In the genomic region with DNA sequence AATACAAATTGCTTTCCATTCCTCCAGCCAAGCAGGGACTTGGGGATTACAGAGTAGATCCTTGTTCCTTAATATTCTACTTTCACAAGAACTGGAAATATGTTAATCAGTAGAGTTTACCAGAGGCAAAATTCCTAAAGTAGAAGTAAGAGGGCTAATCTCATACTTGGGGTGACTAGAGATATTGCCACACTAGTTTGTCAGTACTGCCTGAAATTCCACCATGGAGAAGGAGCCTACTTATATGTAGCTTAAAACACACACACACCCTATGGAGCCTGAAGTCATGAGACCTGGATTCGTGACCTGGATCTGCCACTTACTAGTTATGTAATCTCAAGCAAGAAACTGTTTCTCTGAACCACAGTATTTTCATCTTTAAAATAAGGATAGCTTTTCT, we compare ENCODE assay signal across 17 cellular contexts. TPM values are rescaled to one million over a fixed set of nuclear protein-coding genes. Genes with fewer than 3 reads are reported as not detected.
DNase-seq lines count a peak whose midpoint lies in the region; ATAC-seq lines count a peak whose summit lies in the region.
"Had no signal": no experiment of that assay in that cellular context is flagged by ENCODE, and none has a peak within 500 bp of the region (broad histone marks: within the 10 kb centered on the region; RNA-seq: fewer than 3 reads in every experiment).

No MANE protein-coding gene starts in this region.

- ATAC-seq in esophagus mucosa, result peak; percentile 46
- ATAC-seq in HG02588 (IDR thresholded peaks at IDR 0.05; ENCODE audit: unreplicated experiment), result no peak
- ATAC-seq in GM18873 (IDR thresholded peaks at IDR 0.05; ENCODE audit: low FRiP score, unreplicated experiment), result no peak

- DNase-seq in AG08395 (ENCODE audit: low spot score) (peak; percentile 78), LHCN-M2 (ENCODE audit: low read depth) (peak; percentile 68), non-pigmented ciliary epithelial cell (ENCODE audit: low read depth) (peak; percentile 40), D341Med (ENCODE audit: low spot score) (no peak), DMS53 treated with DMSO at 0.1 percent for 48 hours (lab: John Stamatoyannopoulos, UW; ENCODE audit: unreplicated experiment) (no peak)
- DNase-seq: activated naive CD4-positive, alpha-beta T cell; DMS153; NCI-H1930; NCI-H524; SW 1271; uterus had no signal

RNA-seq across cellular contexts. Expression of gene STRIP2, which starts 33.9 kb away (rescaled TPM):
- total RNA-seq in LHCN-M2 (2014; rRNA removed), result 100 and 104 TPM in 2 replicates
- polyA plus RNA-seq in LHCN-M2 (2012), result 11.5 TPM
- 3.4 TPM for total RNA-seq in esophagus mucosa

RNA-seq across cellular contexts. Expression of gene SMKR1, which starts 34.2 kb away (rescaled TPM):
- total RNA-seq in LHCN-M2 (2014; rRNA removed) (0.46 and 0.71 TPM in 2 replicates), esophagus mucosa (not detected)
- 0.38 TPM for polyA plus RNA-seq in LHCN-M2 (2012)
- total RNA-seq: cardiac septum, liver had no signal
- polyA plus RNA-seq: endothelial cell of umbilical vein, liver had no signal

Comparison
In these comparisons a context has a peak if more than half of its experiments do, and no peak if none do; other contexts are left out.
1. DNase-seq: peak in AG08395 (single experiment), LHCN-M2 (single experiment) and non-pigmented ciliary epithelial cell (single experiment); none in D341Med (single experiment) and DMS53 treated with DMSO at 0.1 percent for 48 hours (single experiment).
2. RNA of gene STRIP2, which starts 33.9 kb away (total RNA-seq): 100 to 104 TPM in LHCN-M2; 3.4 TPM in esophagus mucosa (single experiment); every median in the first group is over 10 times any median in the second.